In the genomic region with DNA sequence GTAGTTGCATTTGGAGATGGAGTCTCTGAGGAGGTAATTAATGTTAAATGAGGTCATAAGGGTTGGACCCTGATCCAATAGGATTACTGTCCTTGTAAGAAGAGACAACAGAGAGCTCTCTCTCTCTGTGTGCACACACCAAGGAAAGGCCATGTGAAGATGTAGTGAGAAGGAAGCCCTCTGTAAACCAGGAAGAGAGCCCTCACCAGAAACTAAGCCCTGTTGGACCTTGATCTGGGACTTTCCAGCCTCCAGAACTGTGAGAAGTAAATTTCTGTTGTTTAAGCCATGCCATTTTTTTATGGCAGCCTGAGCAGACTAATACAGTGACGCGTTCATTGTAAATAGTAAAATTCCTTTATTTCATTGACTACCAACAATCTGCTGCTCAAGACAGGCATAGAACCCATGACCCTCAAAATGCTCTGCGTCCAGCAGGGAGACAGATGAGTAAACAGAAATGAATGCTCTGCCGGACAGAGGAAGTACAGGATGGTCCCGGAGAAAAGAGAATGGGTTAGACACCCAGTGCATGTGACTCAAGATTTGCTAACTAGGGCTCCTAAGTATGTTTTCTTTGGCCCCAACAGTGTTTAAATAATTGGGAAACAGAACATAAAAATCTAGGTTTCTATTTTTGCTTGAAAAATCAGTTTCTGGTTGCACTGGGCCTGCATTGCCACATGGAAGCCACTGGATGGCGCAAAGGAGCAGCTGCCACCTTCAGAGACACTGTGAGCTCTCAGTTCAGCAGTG, we compare ENCODE assay signal across 8 cellular contexts. TPM values are rescaled to one million over a fixed set of nuclear protein-coding genes. Genes with fewer than 3 reads are reported as not detected.
DNase-seq lines count a peak whose midpoint lies in the region; ATAC-seq and TF ChIP-seq lines count a peak whose summit lies in the region.

No MANE protein-coding gene starts in this region.

- H3K27me3 ChIP-seq in foreskin keratinocyte: peaks cover 8% of the 10 kb centered on the region
- H3K27me3 ChIP-seq in ovary: no peaks in the 10 kb centered on the region

- ATAC-seq in foreskin keratinocyte (peak; percentile 55), GM21737 (IDR thresholded peaks at IDR 0.05; ENCODE audit: unreplicated experiment) (no peak), GM21717 (IDR thresholded peaks at IDR 0.05; ENCODE audit: unreplicated experiment) (no peak), GM19397 (IDR thresholded peaks at IDR 0.05; ENCODE audit: unreplicated experiment) (no peak)

- DNase-seq in AG08396 (ENCODE audit: low spot score) (peak; percentile 74), GM20000 (ENCODE audit: low spot score) (peak; percentile 34), SK-MEL-5 (ENCODE audit: low read depth, low spot score) (peak; percentile 56), foreskin keratinocyte (peak in 1 of 2 donors; percentile 26), ovary (peak; percentile 43 to 82 (median 73))

- H3K4me1 ChIP-seq in foreskin keratinocyte: peaks cover 3% of the 10 kb centered on the region
- peaks cover 4% of the 10 kb centered on the region for H3K4me1 ChIP-seq in ovary (ENCODE audit: insufficient read depth)

- H3K4me3 ChIP-seq in ovary: no peak overlapping the region

- WGBS in ovary, 3 donors: 24 to 27% (median 25%) methylated on average over 6 of the region's 6 CpGs

- TF ChIP-seq EP300 in ovary (IDR thresholded peaks at IDR 0.05): no peak

- no peaks in the 10 kb centered on the region for H3K36me3 ChIP-seq in ovary

- intact Hi-C loops in ovary (cut with DNase I): loop anchor here in 1 of 4 donors (5.0 kb wide), 1 partner anchor 60 kb away; no protein-coding TSS in a partner anchor

- no peak overlapping the region for H3K27ac ChIP-seq in foreskin keratinocyte
- no peak overlapping the region for H3K27ac ChIP-seq in ovary

- no peaks in the 10 kb centered on the region for H3K9me3 ChIP-seq in ovary

- in situ Hi-C loops in SK-MEL-5 (cut with HindIII; ENCODE audit: low pct_unique_long_range_greater_than_20kb, low sequenced_read_pairs): no loop called here

- no peak for TF ChIP-seq POLR2A in ovary (IDR thresholded peaks at IDR 0.05)

- TF ChIP-seq CTCF in GM20000 (IDR thresholded peaks at IDR 0.05; ENCODE audit: extremely low read depth, missing control alignments): peak; percentile 74
- TF ChIP-seq CTCF in foreskin keratinocyte (conservative IDR thresholded peaks at IDR 0.05): peak; percentile 81
- TF ChIP-seq CTCF in ovary (IDR thresholded peaks at IDR 0.05): peak in 2 of 3 donors; percentile 52 to 79

RNA-seq across cellular contexts. Expression of a gene that starts 37.9 kb away (rescaled TPM):
- total RNA-seq in SK-MEL-5 (2014; rRNA removed; shearing (Covaris generic)): not detected in 2 replicates
- polyA plus RNA-seq in SK-MEL-5 (2015; cell fraction: cytosol; rRNA removed): not detected in 2 replicates
- not detected in 2 replicates for polyA plus RNA-seq in SK-MEL-5 (2015; cell fraction: nucleus; rRNA removed)
- total RNA-seq in foreskin keratinocyte (0.18 and 0.41 TPM in 2 replicates), ovary (10 to 100 TPM; 10.2 to 60.7 (median 24.1) TPM)
- polyA plus RNA-seq in foreskin keratinocyte (0.17 and 0.19 TPM in 2 replicates), ovary (10 to 100 TPM; 11.6 to 76.5 TPM)
